Comparison of ENCODE assay signal across 17 cellular contexts in the genomic region with DNA sequence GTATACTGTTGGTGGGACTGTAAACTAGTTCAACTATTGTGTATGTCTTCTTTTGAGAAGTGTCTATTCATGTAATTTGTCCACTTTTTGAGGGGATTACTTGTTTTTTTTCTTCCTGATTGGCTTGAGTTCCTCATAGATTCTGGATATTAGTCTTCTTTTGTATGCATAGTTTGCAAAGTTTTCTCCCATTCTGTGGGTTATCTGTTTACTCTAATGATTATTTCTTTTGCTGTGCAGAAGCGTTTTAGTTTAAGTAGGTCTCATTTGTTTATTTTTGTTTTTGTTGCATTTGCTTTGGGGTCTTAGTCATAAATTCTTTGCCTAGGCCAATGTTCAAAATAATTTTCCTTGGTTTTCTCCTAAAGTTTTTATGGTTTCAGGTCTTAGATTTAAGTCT. TPM values are rescaled to one million over a fixed set of nuclear protein-coding genes. Genes with fewer than 3 reads are reported as not detected.
A peak's percentile ranks its signal among the peaks of the same experiment; 100 is the strongest.
DNase-seq lines count a peak whose midpoint lies in the region; ATAC-seq and TF ChIP-seq lines count a peak whose summit lies in the region.
"Had no signal": no experiment of that assay in that cellular context is flagged by ENCODE, and none has a peak within 500 bp of the region (broad histone marks: within the 10 kb centered on the region; RNA-seq: fewer than 3 reads in every experiment).

No MANE protein-coding gene starts in this region.

- no peaks in the 10 kb centered on the region for H3K9me3 Mint-ChIP-seq in GM23338
- H3K9me3 Mint-ChIP-seq in activated CD8-positive, alpha-beta T cell treated with anti-CD3 and anti-CD28 coated beads for 36 hours = no peaks in the 10 kb centered on the region
- H3K9me3 Mint-ChIP-seq: CD4-positive, alpha-beta memory T cell; H9; HFFc6 had no signal

- TF ChIP-seq CTCF in GM23338 (conservative IDR thresholded peaks at IDR 0.05; ENCODE audit: low read depth in 2 of 2) = no peak
- no peak for TF ChIP-seq CTCF in PC-3 (conservative IDR thresholded peaks at IDR 0.05; ENCODE audit: low read depth, low read length)
- no peak for TF ChIP-seq CTCF in activated CD8-positive, alpha-beta T cell treated with anti-CD3 and anti-CD28 coated beads for 36 hours (IDR thresholded peaks at IDR 0.05)
- no peak for TF ChIP-seq CTCF in gastrocnemius medialis (IDR thresholded peaks at IDR 0.05 in 4 of 5, conservative IDR thresholded peaks at IDR 0.05 in 1 of 5)

- CTCF ChIA-PET in PC-3 (lab: Charles Lee) = no interaction called here
- CTCF ChIA-PET in activated CD8-positive, alpha-beta T cell treated with anti-CD3 and anti-CD28 coated beads for 36 hours (lab: Charles Lee) = no interaction called here

- DNase-seq in GM23338 (ENCODE audit: low spot score) (peak; percentile 12), PC-3 (no peak), mesenchymal stem cell (peak; percentile 13), DMS114 treated with DMSO at 0.1 percent for 48 hours (lab: John Stamatoyannopoulos, UW; ENCODE audit: unreplicated experiment) (no peak), gastrocnemius medialis (no peak)
- DNase-seq in activated CD8-positive, alpha-beta T cell treated with anti-CD3 and anti-CD28 coated beads for 36 hours = no peak
- DNase-seq: C1 segment of cervical spinal cord; Calu3; CD4-positive, alpha-beta memory T cell; COR-L47; DMS153; DND-41; GDM1; GM23248; H9; HFFc6 had no signal

- no peak overlapping the region for H2BK120ac ChIP-seq in mesenchymal stem cell (ENCODE audit: low read depth, low read length)

- H2BK12ac ChIP-seq in mesenchymal stem cell (ENCODE audit: low read length in 2 of 2) = no peak overlapping the region

- no peak overlapping the region for H3K9ac ChIP-seq in PC-3 (ENCODE audit: low read length)
- H3K9ac ChIP-seq in mesenchymal stem cell (ENCODE audit: low read length) = no peak overlapping the region
- H3K9ac ChIP-seq: GM23248 had no signal

- H3F3A ChIP-seq in GM23338 (replicated peaks; ENCODE audit: low read depth) = no peaks in the 10 kb centered on the region
- peaks cover 7% of the 10 kb centered on the region for H3F3A ChIP-seq in PC-3 (ENCODE audit: low read length, unreplicated experiment)

- peaks cover 1% of the 10 kb centered on the region for H3K27me3 Mint-ChIP-seq in GM23338 (ENCODE audit: insufficient read depth, low read depth, poor library complexity)
- H3K27me3 Mint-ChIP-seq in activated CD8-positive, alpha-beta T cell treated with anti-CD3 and anti-CD28 coated beads for 36 hours = peaks cover 1% of the 10 kb centered on the region
- H3K27me3 Mint-ChIP-seq: CD4-positive, alpha-beta memory T cell had no signal

- no peak overlapping the region for H3K23ac ChIP-seq in mesenchymal stem cell (ENCODE audit: low read length in 2 of 2)

- POLR2A ChIA-PET in PC-3 (lab: Charles Lee; ENCODE audit: unreplicated experiment) = no interaction called here
- POLR2A ChIA-PET in activated CD8-positive, alpha-beta T cell treated with anti-CD3 and anti-CD28 coated beads for 36 hours (lab: Charles Lee) = no interaction called here

- H3K4ac ChIP-seq in mesenchymal stem cell (ENCODE audit: low read depth in 1 of 2, low read length in 2 of 2) = no peak overlapping the region

- H3K36me3 ChIP-seq in GM23338 (ENCODE audit: insufficient read depth) (no peaks in the 10 kb centered on the region), PC-3 (ENCODE audit: low read depth, low read length) (no peaks in the 10 kb centered on the region), mesenchymal stem cell (ENCODE audit: control insufficient read depth in 1 of 2, insufficient read depth in 2 of 2, low read depth in 1 of 2, low read length in 2 of 2) (no peaks in the 10 kb centered on the region), gastrocnemius medialis (no peaks in the 10 kb centered on the region)

- H3K27me3 ChIP-seq in GM23338 (ENCODE audit: insufficient read depth) (no peaks in the 10 kb centered on the region), PC-3 (ENCODE audit: low read length) (no peaks in the 10 kb centered on the region), mesenchymal stem cell (ENCODE audit: control insufficient read depth in 1 of 2, insufficient read depth in 1 of 2, low read length in 2 of 2) (no peaks in the 10 kb centered on the region), gastrocnemius medialis (no peaks in the 10 kb centered on the region)

- no peaks in the 10 kb centered on the region for H3K79me1 ChIP-seq in mesenchymal stem cell (replicated peaks; ENCODE audit: low read length, poor library complexity, severe bottlenecking)

- H2AFZ ChIP-seq in GM23338 = no peak overlapping the region
- H2AFZ ChIP-seq in PC-3 (ENCODE audit: low read length) = no peak overlapping the region
- H2AFZ ChIP-seq in mesenchymal stem cell (ENCODE audit: low read depth, low read length) = no peak overlapping the region
- H2AFZ ChIP-seq: GM23248 had no signal

- H3K18ac ChIP-seq in mesenchymal stem cell (ENCODE audit: low read depth in 1 of 2, low read length in 2 of 2) = no peak overlapping the region

- 20% methylated on average over 1 of the region's 1 CpG for WGBS in mesenchymal stem cell

- H3K4me2 ChIP-seq in GM23338 (no peak overlapping the region), PC-3 (ENCODE audit: low read length) (no peak overlapping the region), mesenchymal stem cell (ENCODE audit: low read length, poor library complexity, severe bottlenecking) (no peak overlapping the region)

- H4K20me1 ChIP-seq in GM23338 (replicated peaks; ENCODE audit: insufficient read depth) (no peaks in the 10 kb centered on the region), PC-3 (ENCODE audit: low read length) (no peaks in the 10 kb centered on the region)

- H3K27ac ChIP-seq in GM23338 (ENCODE audit: low read depth) (no peak overlapping the region), PC-3 (ENCODE audit: low read length) (0 out of 2 replicates have a peak overlapping the region, but pooled peaks have one; percentile 90), mesenchymal stem cell (ENCODE audit: low read length, poor library complexity, severe bottlenecking) (no peak overlapping the region), gastrocnemius medialis (no peak overlapping the region)
- H3K27ac ChIP-seq: GM23248 had no signal

- no peaks in the 10 kb centered on the region for H3K36me3 Mint-ChIP-seq in GM23338 (ENCODE audit: low read depth)
- H3K36me3 Mint-ChIP-seq in activated CD8-positive, alpha-beta T cell treated with anti-CD3 and anti-CD28 coated beads for 36 hours (ENCODE audit: low read depth) = no peaks in the 10 kb centered on the region
- H3K36me3 Mint-ChIP-seq: CD4-positive, alpha-beta memory T cell had no signal

- no peaks in the 10 kb centered on the region for H3K9me3 ChIP-seq in PC-3 (ENCODE audit: low read length)
- no peaks in the 10 kb centered on the region for H3K9me3 ChIP-seq in mesenchymal stem cell (ENCODE audit: control insufficient read depth, low read length)
- no peaks in the 10 kb centered on the region for H3K9me3 ChIP-seq in gastrocnemius medialis

- no peaks in the 10 kb centered on the region for H3K79me2 ChIP-seq in GM23338 (replicated peaks; ENCODE audit: insufficient read depth)
- no peaks in the 10 kb centered on the region for H3K79me2 ChIP-seq in PC-3 (ENCODE audit: low read length)

- no peak for ATAC-seq in GM23338
- no peak for ATAC-seq in PC-3
- ATAC-seq in activated CD8-positive, alpha-beta T cell treated with anti-CD3 and anti-CD28 coated beads for 36 hours = no peak
- no peak for ATAC-seq in gastrocnemius medialis
- ATAC-seq: GM12878 had no signal

- H3K4me1 Mint-ChIP-seq in GM23338 = no peaks in the 10 kb centered on the region
- H3K4me1 Mint-ChIP-seq in activated CD8-positive, alpha-beta T cell treated with anti-CD3 and anti-CD28 coated beads for 36 hours (ENCODE audit: low read depth) = peaks cover 9% of the 10 kb centered on the region
- H3K4me1 Mint-ChIP-seq: H9 had no signal

- BruUV-seq in PC-3 (replicated peaks; lab: Mats Ljungman, UMichigan) = no TSS peak

- in situ Hi-C loops in gastrocnemius medialis (cut with MboI; ENCODE audit: low sequenced_read_pairs in 4 of 4) = no loop called here

- no peak overlapping the region for H3K27ac Mint-ChIP-seq in GM23338
- no peak overlapping the region for H3K27ac Mint-ChIP-seq in activated CD8-positive, alpha-beta T cell treated with anti-CD3 and anti-CD28 coated beads for 36 hours
- H3K27ac Mint-ChIP-seq: CD4-positive, alpha-beta memory T cell; H9; HFFc6 had no signal

- intact Hi-C loops in PC-3 (cut with micrococcal nuclease) (no loop called here), gastrocnemius medialis (cut with DNase I; ENCODE audit: low total_unique reads) (no loop called here)
- intact Hi-C loops in activated CD8-positive, alpha-beta T cell treated with anti-CD3 and anti-CD28 coated beads for 36 hours (cut with micrococcal nuclease) = loop anchor here (2.0 kb wide), 1 partner anchor 75 kb away; no protein-coding TSS in a partner anchor

- H4K91ac ChIP-seq in mesenchymal stem cell (ENCODE audit: low read length) = no peak overlapping the region

- H2BK5ac ChIP-seq in mesenchymal stem cell (ENCODE audit: low read depth, low read length, poor library complexity, severe bottlenecking) = no peak overlapping the region

- H3K14ac ChIP-seq in mesenchymal stem cell (ENCODE audit: low read length in 2 of 2) = no peak overlapping the region

- H3K4me1 ChIP-seq in GM23338 (ENCODE audit: insufficient read depth) (no peaks in the 10 kb centered on the region), PC-3 (ENCODE audit: insufficient read depth, low read length) (peaks cover 59% of the 10 kb centered on the region), mesenchymal stem cell (ENCODE audit: control insufficient read depth, insufficient read depth, low read depth, low read length) (no peaks in the 10 kb centered on the region), gastrocnemius medialis (no peaks in the 10 kb centered on the region)

- H4K8ac ChIP-seq in mesenchymal stem cell (ENCODE audit: low read length) = no peak overlapping the region

- H3K9me2 ChIP-seq in GM23338 (ENCODE audit: insufficient read depth) = no peaks in the 10 kb centered on the region
- no peaks in the 10 kb centered on the region for H3K9me2 ChIP-seq in PC-3 (replicated peaks; ENCODE audit: low read length)

- H2AK5ac ChIP-seq in mesenchymal stem cell (ENCODE audit: low read length, severe bottlenecking) = no peak overlapping the region

- H3K4me3 Mint-ChIP-seq in GM23338 = no peak overlapping the region
- H3K4me3 Mint-ChIP-seq in activated CD8-positive, alpha-beta T cell treated with anti-CD3 and anti-CD28 coated beads for 36 hours = no peak overlapping the region
- H3K4me3 Mint-ChIP-seq: CD4-positive, alpha-beta memory T cell; H9; HFFc6 had no signal

- no peak for TF ChIP-seq POLR2A in gastrocnemius medialis (IDR thresholded peaks at IDR 0.05)

- H2BK15ac ChIP-seq in mesenchymal stem cell (ENCODE audit: low read depth, poor library complexity, severe bottlenecking) = no peak overlapping the region

- H3K4me3 ChIP-seq in GM23338 (no peak overlapping the region), PC-3 (ENCODE audit: low read length) (no peak overlapping the region), mesenchymal stem cell (ENCODE audit: insufficient read depth in 1 of 2, low read depth in 1 of 2, low read length in 2 of 2) (no peak overlapping the region), gastrocnemius medialis (no peak overlapping the region)
- H3K4me3 ChIP-seq: GM12878, GM23248 had no signal

RNA-seq across cellular contexts. Expression of gene ANTXR2, which starts 26.6 kb away (rescaled TPM):
- 4.8 and 5.3 TPM in 2 replicates for total RNA-seq in GM23338 (2014; rRNA removed; shearing (Covaris generic))
- polyA plus RNA-seq in GM23338 (2016; fragmentation: Nextera tagmentation; extraction: Ambion mirVana) = 1.3 and 2.0 TPM in 2 replicates
- 43.9 and 56.3 TPM in 2 replicates for total RNA-seq in PC-3 (2014; rRNA removed)
- 80.9 TPM for polyA plus RNA-seq in mesenchymal stem cell (2013, experiment 1 of 2)
- polyA plus RNA-seq in mesenchymal stem cell (2013, experiment 2 of 2) = 84.2 TPM
- total RNA-seq in activated CD8-positive, alpha-beta T cell treated with anti-CD3 and anti-CD28 coated beads for 36 hours = 1 to 10 TPM; 3.0 to 3.6 TPM
- total RNA-seq in gastrocnemius medialis = 10 to 100 TPM; 14.5 to 41.0 (median 23.1) TPM

Comparison
In these comparisons a context has a peak if more than half of its experiments do, and no peak if none do; other contexts are left out.
1. DNase-seq: peak in GM23338 (single experiment) and mesenchymal stem cell (single experiment); none in PC-3 (single experiment), activated CD8-positive, alpha-beta T cell treated with anti-CD3 and anti-CD28 coated beads for 36 hours (single experiment), DMS114 treated with DMSO at 0.1 percent for 48 hours (single experiment) and gastrocnemius medialis (0 of 2).